13 cellular contexts compared by ENCODE assay signal in the genomic region with DNA sequence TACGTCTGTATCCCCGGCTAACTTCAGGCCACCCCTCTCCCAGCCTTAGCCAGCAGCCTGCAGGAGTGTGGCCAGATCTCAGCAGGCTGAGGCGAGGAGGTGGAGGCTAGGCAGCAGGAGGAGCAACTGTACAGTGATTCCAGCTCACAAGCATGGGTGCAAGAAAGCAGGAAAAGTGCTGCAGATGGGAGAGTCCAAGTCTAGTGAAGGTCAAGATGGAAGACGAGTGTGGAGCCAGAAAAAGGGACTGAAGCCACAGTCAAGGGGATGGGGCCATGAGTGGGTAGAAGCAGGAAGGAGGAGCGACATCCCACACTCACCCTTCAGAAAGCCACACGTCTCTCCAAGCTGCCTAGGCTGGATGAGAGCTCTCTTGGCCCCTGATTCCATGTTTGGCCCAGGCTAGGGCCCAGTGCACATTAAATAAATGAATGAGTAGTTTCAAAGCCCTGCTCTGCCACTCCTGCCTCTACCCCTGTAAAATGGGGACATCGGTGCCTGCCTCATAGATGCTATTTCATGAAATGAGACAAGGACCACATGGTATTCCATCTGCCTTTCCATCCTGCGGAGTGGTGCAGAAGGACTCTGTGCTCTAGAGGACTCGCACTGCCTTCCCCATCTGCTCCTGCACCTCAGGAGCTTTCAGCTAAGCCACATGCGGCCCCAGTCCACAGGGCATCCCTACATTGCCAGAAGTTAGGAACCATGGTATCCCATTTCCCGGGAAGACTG. TPM values are rescaled to one million over a fixed set of nuclear protein-coding genes. Genes with fewer than 3 reads are reported as not detected.
DNase-seq lines count a peak whose midpoint lies in the region; ATAC-seq and TF ChIP-seq lines count a peak whose summit lies in the region.
"Had no signal": no experiment of that assay in that cellular context is flagged by ENCODE, and none has a peak within 500 bp of the region (broad histone marks: within the 10 kb centered on the region; RNA-seq: fewer than 3 reads in every experiment).

No MANE protein-coding gene starts in this region.

- no peak for ATAC-seq in activated T-cell treated with anti-CD3 and anti-CD28 coated beads, Interleukin-2, amount 50 U/mL, for 72 hours (replicated peaks in 1 of 2)
- ATAC-seq in natural killer cell treated with Interleukin-12 subunit alpha and Interleukin-12 subunit beta and Interleukin-15 and Interleukin-18, amount 100 ng/mL, for 72 hours, result no peak
- ATAC-seq in HG02642 (IDR thresholded peaks at IDR 0.05; ENCODE audit: poor library complexity, unreplicated experiment) (no peak), GM19467 (IDR thresholded peaks at IDR 0.05; ENCODE audit: unreplicated experiment) (no peak)

- no peak overlapping the region for H3K27ac ChIP-seq in HEK293 (ENCODE audit: extremely low read depth, low read depth, low read length)
- H3K27ac ChIP-seq: esophagus muscularis mucosa, right atrium auricular region had no signal

- no peak overlapping the region for H3K4me3 ChIP-seq in HEK293 (ENCODE audit: low read depth, low read length)
- H3K4me3 ChIP-seq: esophagus muscularis mucosa, right atrium auricular region had no signal

- no peaks in the 10 kb centered on the region for H3K9me3 ChIP-seq in HEK293 (ENCODE audit: control insufficient read depth, insufficient read depth, low read depth, low read length)
- H3K9me3 ChIP-seq: esophagus muscularis mucosa, right atrium auricular region had no signal

- peaks cover 0 to 56% of the 10 kb centered on the region in 2 experiments; a peak in 1 of 3 replicates for H3K36me3 ChIP-seq in HEK293 (ENCODE audit: control insufficient read depth in 2 of 2, insufficient read depth in 1 of 2, low read length in 2 of 2)

- no peak for DNase-seq in T-helper 2 cell treated with Interferon-gamma antibody and Interleukin-4, amounts not matched to agents 5 μg/mL and 100 μg/mL, for 36 hours (ENCODE audit: low spot score)
- DNase-seq in T-helper 2 cell (no peak), NCI-H2081 (lab: John Stamatoyannopoulos, UW) (no peak)
- no peak for DNase-seq in activated T-cell treated with anti-CD3 and anti-CD28 coated beads, Interleukin-2, amount 50 U/mL, for 72 hours
- DNase-seq in natural killer cell treated with Interleukin-12 subunit alpha and Interleukin-12 subunit beta and Interleukin-15 and Interleukin-18, amount 100 ng/mL, for 72 hours (ENCODE audit: low spot score), result peak; percentile 35
- DNase-seq: midbrain, NCI-H2029 had no signal

- peaks cover 26% of the 10 kb centered on the region for H3K4me1 Mint-ChIP-seq in T-helper 2 cell treated with Interferon-gamma antibody and Interleukin-4, amounts not matched to agents 5 μg/mL and 100 μg/mL, for 36 hours (ENCODE audit: low read depth)
- peaks cover 68% of the 10 kb centered on the region for H3K4me1 Mint-ChIP-seq in activated T-cell treated with anti-CD3 and anti-CD28 coated beads, Interleukin-2, amount 50 U/mL, for 72 hours (ENCODE audit: low read depth)
- peaks cover 25 to 49% of the 10 kb centered on the region in 2 donors for H3K4me1 Mint-ChIP-seq in natural killer cell treated with Interleukin-12 subunit alpha and Interleukin-12 subunit beta and Interleukin-15 and Interleukin-18, amount 100 ng/mL, for 72 hours (ENCODE audit: low read depth in 2 of 2)

- no peaks in the 10 kb centered on the region for H3K9me3 Mint-ChIP-seq in T-helper 2 cell treated with Interferon-gamma antibody and Interleukin-4, amounts not matched to agents 5 μg/mL and 100 μg/mL, for 36 hours
- H3K9me3 Mint-ChIP-seq in activated T-cell treated with anti-CD3 and anti-CD28 coated beads, Interleukin-2, amount 50 U/mL, for 72 hours, result no peaks in the 10 kb centered on the region
- no peaks in the 10 kb centered on the region for H3K9me3 Mint-ChIP-seq in natural killer cell treated with Interleukin-12 subunit alpha and Interleukin-12 subunit beta and Interleukin-15 and Interleukin-18, amount 100 ng/mL, for 72 hours

- CTCF ChIA-PET in HEK293 (lab: Yijun Ruan, JAX), result interaction anchor here (0.6 to 5.7 kb wide), 5 partner anchors 10 to 29 kb away, joined by 3 to 56 read pairs (median 26); a partner anchor contains a TSS

- H3K27ac Mint-ChIP-seq in T-helper 2 cell treated with Interferon-gamma antibody and Interleukin-4, amounts not matched to agents 5 μg/mL and 100 μg/mL, for 36 hours, result peak overlapping the region; percentile 72
- H3K27ac Mint-ChIP-seq in activated T-cell treated with anti-CD3 and anti-CD28 coated beads, Interleukin-2, amount 50 U/mL, for 72 hours, result no peak overlapping the region
- H3K27ac Mint-ChIP-seq in natural killer cell treated with Interleukin-12 subunit alpha and Interleukin-12 subunit beta and Interleukin-15 and Interleukin-18, amount 100 ng/mL, for 72 hours, result peak overlapping the region; percentile 58 to 60

- no peak for TF ChIP-seq CTCF in HEK293 (tag by site-specific recombination; IDR thresholded peaks at IDR 0.05)

- H3K4me3 Mint-ChIP-seq in T-helper 2 cell treated with Interferon-gamma antibody and Interleukin-4, amounts not matched to agents 5 μg/mL and 100 μg/mL, for 36 hours, result peak overlapping the region; percentile 41
- H3K4me3 Mint-ChIP-seq in activated T-cell treated with anti-CD3 and anti-CD28 coated beads, Interleukin-2, amount 50 U/mL, for 72 hours, result peak overlapping the region; percentile 91 to 92
- peak overlapping the region; percentile 86 for H3K4me3 Mint-ChIP-seq in natural killer cell treated with Interleukin-12 subunit alpha and Interleukin-12 subunit beta and Interleukin-15 and Interleukin-18, amount 100 ng/mL, for 72 hours

- H3K4me1 ChIP-seq in HEK293 (ENCODE audit: control insufficient read depth, insufficient read depth, low read length), result no peaks in the 10 kb centered on the region

- no peaks in the 10 kb centered on the region for H3K27me3 Mint-ChIP-seq in T-helper 2 cell treated with Interferon-gamma antibody and Interleukin-4, amounts not matched to agents 5 μg/mL and 100 μg/mL, for 36 hours (ENCODE audit: low read depth)
- H3K27me3 Mint-ChIP-seq in activated T-cell treated with anti-CD3 and anti-CD28 coated beads, Interleukin-2, amount 50 U/mL, for 72 hours (ENCODE audit: low read depth), result no peaks in the 10 kb centered on the region
- no peaks in the 10 kb centered on the region for H3K27me3 Mint-ChIP-seq in natural killer cell treated with Interleukin-12 subunit alpha and Interleukin-12 subunit beta and Interleukin-15 and Interleukin-18, amount 100 ng/mL, for 72 hours

- POLR2A ChIA-PET in HEK293 (lab: Yijun Ruan, JAX), result interaction anchor here (1.0 to 2.5 kb wide), 4 partner anchors 10 to 25 kb away, joined by 4 to 10 read pairs (median 6); a partner anchor contains a TSS

- peaks cover 35% of the 10 kb centered on the region for H3K36me3 Mint-ChIP-seq in T-helper 2 cell treated with Interferon-gamma antibody and Interleukin-4, amounts not matched to agents 5 μg/mL and 100 μg/mL, for 36 hours (ENCODE audit: low read depth)
- peaks cover 2 to 19% of the 10 kb centered on the region in 2 donors for H3K36me3 Mint-ChIP-seq in activated T-cell treated with anti-CD3 and anti-CD28 coated beads, Interleukin-2, amount 50 U/mL, for 72 hours (ENCODE audit: insufficient read depth in 2 of 2)
- H3K36me3 Mint-ChIP-seq in natural killer cell treated with Interleukin-12 subunit alpha and Interleukin-12 subunit beta and Interleukin-15 and Interleukin-18, amount 100 ng/mL, for 72 hours, result no peaks in the 10 kb centered on the region

TF ChIP-seq in HEK293, 187 proteins besides CTCF, POLR2A, EP300 and RAD21 (continues in another document):
- TF ChIP-seq ZNF707 (tag by site-specific recombination; IDR thresholded peaks at IDR 0.05) (no peak), ZNF560 (tag by site-specific recombination; IDR thresholded peaks at IDR 0.05; ENCODE audit: borderline replicate concordance) (no peak), EGR2 (tag by site-specific recombination; IDR thresholded peaks at IDR 0.05; ENCODE audit: low read depth) (peak; percentile 36; the same call in 1 of the 2 replicates), PRDM1 (tag by site-specific recombination; IDR thresholded peaks at IDR 0.05) (peak; percentile 78), ZFHX2 (tag by site-specific recombination; conservative IDR thresholded peaks at IDR 0.05) (0 out of 2 replicates have a peak, but pooled peaks have one; percentile 51), ZBTB8A (tag by site-specific recombination; IDR thresholded peaks at IDR 0.05) (no peak)

RNA-seq across cellular contexts. Expression of a gene that starts 2.9 kb away (rescaled TPM):
- 10 to 100 TPM; 39.7 to 48.8 TPM for total RNA-seq in activated T-cell treated with anti-CD3 and anti-CD28 coated beads, Interleukin-2, amount 50 U/mL, for 72 hours
- total RNA-seq in natural killer cell treated with Interleukin-12 subunit alpha and Interleukin-12 subunit beta and Interleukin-15 and Interleukin-18, amount 100 ng/mL, for 72 hours, result 10 to 100 TPM; 43.1 to 68.6 TPM

RNA-seq across cellular contexts. Expression of a gene that starts 5.7 kb away (rescaled TPM):
- under 1 TPM; 0.22 to 0.51 TPM for total RNA-seq in activated T-cell treated with anti-CD3 and anti-CD28 coated beads, Interleukin-2, amount 50 U/mL, for 72 hours
- total RNA-seq in natural killer cell treated with Interleukin-12 subunit alpha and Interleukin-12 subunit beta and Interleukin-15 and Interleukin-18, amount 100 ng/mL, for 72 hours, result 1 to 10 TPM; 2.0 to 2.5 TPM
- total RNA-seq: HT1080, right atrium auricular region had no signal

RNA-seq across cellular contexts. Expression of a gene that starts 15.2 kb away (rescaled TPM):
- total RNA-seq in activated T-cell treated with anti-CD3 and anti-CD28 coated beads, Interleukin-2, amount 50 U/mL, for 72 hours, result 10 to 100 TPM; 22.8 to 29.9 TPM
- 100 to 1,000 TPM; 102 to 127 TPM for total RNA-seq in natural killer cell treated with Interleukin-12 subunit alpha and Interleukin-12 subunit beta and Interleukin-15 and Interleukin-18, amount 100 ng/mL, for 72 hours

RNA-seq across cellular contexts. Expression of a gene that starts 38.9 kb away (rescaled TPM):
- total RNA-seq in activated T-cell treated with anti-CD3 and anti-CD28 coated beads, Interleukin-2, amount 50 U/mL, for 72 hours, result 10 to 100 TPM; 36.4 to 39.5 TPM
- 10 to 100 TPM; 50.4 to 62.9 TPM for total RNA-seq in natural killer cell treated with Interleukin-12 subunit alpha and Interleukin-12 subunit beta and Interleukin-15 and Interleukin-18, amount 100 ng/mL, for 72 hours

RNA-seq across cellular contexts. Expression of a gene that starts 59.4 kb away (rescaled TPM):
- total RNA-seq in activated T-cell treated with anti-CD3 and anti-CD28 coated beads, Interleukin-2, amount 50 U/mL, for 72 hours, result 10 to 100 TPM; 42.7 to 43.5 TPM
- 100 to 1,000 TPM in 1 of 2 donors, 10 to 100 TPM in 1; 86.3 to 114 TPM for total RNA-seq in natural killer cell treated with Interleukin-12 subunit alpha and Interleukin-12 subunit beta and Interleukin-15 and Interleukin-18, amount 100 ng/mL, for 72 hours

Comparison
In these comparisons a context has a peak if more than half of its experiments do, and no peak if none do; other contexts are left out.
1. H3K4me3 Mint-ChIP-seq: peak in every context shown above with its lines; median percentile 92 in activated T-cell treated with anti-CD3 and anti-CD28 coated beads, Interleukin-2, amount 50 U/mL, for 72 hours; 86 in natural killer cell treated with Interleukin-12 subunit alpha and Interleukin-12 subunit beta and Interleukin-15 and Interleukin-18, amount 100 ng/mL, for 72 hours; 41 in T-helper 2 cell treated with Interferon-gamma antibody and Interleukin-4, amounts not matched to agents 5 μg/mL and 100 μg/mL, for 36 hours.